ENCODE assay signal across 10 cellular contexts in the genomic region with DNA sequence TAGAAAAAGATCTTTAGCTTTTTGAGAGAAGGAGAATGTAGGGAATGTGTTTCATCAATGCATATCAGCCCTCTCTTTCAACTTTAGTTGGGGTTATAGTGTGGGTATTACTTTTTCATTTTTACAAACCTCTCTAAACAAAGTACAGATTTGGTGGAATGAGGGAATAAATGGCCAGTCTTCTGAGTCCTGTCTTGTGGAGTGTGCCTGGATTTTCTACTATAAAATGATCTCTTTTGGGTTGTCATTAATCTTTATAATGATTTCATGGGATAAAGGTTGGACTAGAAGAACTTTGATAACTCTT.
DNase-seq lines count a peak whose midpoint lies in the region; ATAC-seq, FAIRE-seq and TF ChIP-seq lines count a peak whose summit lies in the region.
"Had no signal": no experiment of that assay in that cellular context is flagged by ENCODE, and none has a peak within 500 bp of the region (broad histone marks: within the 10 kb centered on the region; RNA-seq: fewer than 3 reads in every experiment).

No MANE protein-coding gene starts in this region.

- no peak for FAIRE-seq in HepG2 (lab: Jason Lieb, UNC)
- no peak for FAIRE-seq in H1 (lab: Jason Lieb, UNC)

- H3K9me3 ChIP-seq in HepG2 (ENCODE audit: low read length) (no peaks in the 10 kb centered on the region), right lobe of liver (no peaks in the 10 kb centered on the region), H1 (ENCODE audit: insufficient read depth in 2 of 2, low read depth in 1 of 2, low read length in 1 of 2) (no peaks in the 10 kb centered on the region)
- H3K9me3 ChIP-seq: tibial nerve had no signal

- TF ChIP-seq CTCF in HepG2 (CRISPR knock-in tag; IDR thresholded peaks at IDR 0.05) = no peak
- TF ChIP-seq CTCF in right lobe of liver (IDR thresholded peaks at IDR 0.05) = no peak
- TF ChIP-seq CTCF in H1 (IDR thresholded peaks at IDR 0.05; ENCODE audit: control extremely low read depth in 1 of 3, insufficient read depth in 1 of 3, low read depth in 1 of 3, low read length in 3 of 3) = no peak

- no peak overlapping the region for H2BK15ac ChIP-seq in H1 (ENCODE audit: low read length)

- in situ Hi-C loops in HepG2 (cut with HindIII; ENCODE audit: extremely low pct_ligation_motif_present, low pct_unique_long_range_greater_than_20kb) = loop anchor here (10.0 to 25.0 kb wide), 2 partner anchors 1266 to 1458 kb away; no protein-coding TSS in a partner anchor

- no peak overlapping the region for H3K4ac ChIP-seq in H1 (replicated peaks; ENCODE audit: insufficient read length, low read depth, low read length)

- H4K5ac ChIP-seq in H1 (ENCODE audit: insufficient read length, low read depth, low read length) = no peak overlapping the region

- no peak overlapping the region for H4K91ac ChIP-seq in H1 (replicated peaks; ENCODE audit: insufficient read length, low read length)

- no peak for DNase-seq in HepG2 (ENCODE audit: low spot score)
- no peak for DNase-seq in right lobe of liver
- DNase-seq in H1 (ENCODE audit: low read depth in 1 of 2, low spot score in 2 of 2) = no peak
- no peak for DNase-seq in kidney glomerular epithelial cell (lab: John Stamatoyannopoulos, UW)
- DNase-seq in stimulated activated naive CD4-positive, alpha-beta T cell (lab: John Stamatoyannopoulos, UW) = no peak
- DNase-seq in HUDEP-2 (lab: John Stamatoyannopoulos, UW; ENCODE audit: unreplicated experiment in 76 of 76) = no peak
- no peak for DNase-seq in NCI-H2171 treated with DMSO at 0.1 percent for 48 hours (lab: John Stamatoyannopoulos, UW)
- DNase-seq: GOT3 had no signal

- no peaks in the 10 kb centered on the region for H3K79me1 ChIP-seq in H1 (ENCODE audit: low read depth, low read length)

- H3K18ac ChIP-seq in H1 (ENCODE audit: extremely low read depth, low read length) = no peak overlapping the region

- H2BK5ac ChIP-seq in H1 (ENCODE audit: low read depth, low read length) = no peak overlapping the region

- TF ChIP-seq EP300 in HepG2 (IDR thresholded peaks at IDR 0.05; ENCODE audit: low read depth in 2 of 2, low read length in 2 of 2) = no peak
- TF ChIP-seq EP300 in HepG2 (CRISPR knock-in tag; IDR thresholded peaks at IDR 0.05; ENCODE audit: borderline replicate concordance) = no peak
- TF ChIP-seq EP300 in H1 (IDR thresholded peaks at IDR 0.05; ENCODE audit: borderline replicate concordance in 1 of 2, low read depth in 2 of 2, low read length in 2 of 2) = no peak

- no peak overlapping the region for H2AFZ ChIP-seq in HepG2 (ENCODE audit: low read length)
- peak overlapping the region; percentile 87 for H2AFZ ChIP-seq in H1 (ENCODE audit: low read length)

- no peak overlapping the region for H3K4me2 ChIP-seq in HepG2 (ENCODE audit: low read depth, low read length)
- H3K4me2 ChIP-seq in H1 (ENCODE audit: insufficient read depth in 1 of 2, low read depth in 2 of 2, low read length in 2 of 2) = no peak overlapping the region

- H3K27ac ChIP-seq in HepG2 (ENCODE audit: extremely low read length, insufficient read depth, low read length) (no peak overlapping the region), right lobe of liver (no peak overlapping the region), H1 (ENCODE audit: low read depth, low read length) (no peak overlapping the region)

- H2BK12ac ChIP-seq in H1 (ENCODE audit: low read depth, low read length) = no peak overlapping the region

- no peak overlapping the region for H2BK20ac ChIP-seq in H1 (ENCODE audit: low read length)

- CTCF ChIA-PET in HepG2 (lab: Yijun Ruan, JAX; ENCODE audit: low intra/inter-chr PET ratio, low total read pairs) (interaction anchor here (1.3 to 2.5 kb wide), 3 partner anchors 85 to 1460 kb away, joined by 5 to 12 read pairs (median 5); no protein-coding TSS in a partner anchor), H1 (lab: Charles Lee; ENCODE audit: partially characterized antibody) (interaction anchor here (0.7 to 2.7 kb wide), 16 partner anchors 9 to 566 kb away, joined by 3 to 20 read pairs (median 4); no protein-coding TSS in a partner anchor)

- POLR2A ChIA-PET in HepG2 (lab: Yijun Ruan, JAX) (no interaction called here), H1 (lab: Charles Lee; ENCODE audit: partially characterized antibody) (no interaction called here)

- no peak overlapping the region for H3K14ac ChIP-seq in H1 (ENCODE audit: insufficient read length)

- BruUV-seq in HepG2 (replicated peaks; lab: Mats Ljungman, UMichigan) = no TSS peak

- TF ChIP-seq RAD21 in HepG2 (CRISPR knock-in tag; IDR thresholded peaks at IDR 0.05) (no peak), H1 (IDR thresholded peaks at IDR 0.05 in 1 of 2, conservative IDR thresholded peaks at IDR 0.05 in 1 of 2; ENCODE audit: low read depth in 2 of 2, low read length in 2 of 2) (no peak)

- no peak overlapping the region for H4K8ac ChIP-seq in H1 (ENCODE audit: extremely low read depth, insufficient read depth, low read length)

- H3K36me3 ChIP-seq in HepG2 (replicated peaks in 1 of 2; ENCODE audit: control insufficient read depth in 1 of 2, insufficient read depth in 2 of 2, low read length in 2 of 2) (no peaks in the 10 kb centered on the region), right lobe of liver (no peaks in the 10 kb centered on the region), H1 (ENCODE audit: control insufficient read depth in 2 of 4, insufficient read depth in 4 of 4, low read length in 3 of 4) (no peaks in the 10 kb centered on the region)
- H3K36me3 ChIP-seq: tibial nerve had no signal

- no peaks in the 10 kb centered on the region for H3K23me2 ChIP-seq in H1 (ENCODE audit: low read depth, low read length)

- H4K20me1 ChIP-seq in HepG2 (ENCODE audit: insufficient read depth, low read length) = no peaks in the 10 kb centered on the region
- H4K20me1 ChIP-seq in H1 (replicated peaks in 1 of 2; ENCODE audit: control insufficient read depth in 1 of 2, insufficient read depth in 2 of 2, low read length in 2 of 2) = no peaks in the 10 kb centered on the region

- intact Hi-C loops in HepG2 (cut with micrococcal nuclease; ENCODE audit: unreplicated experiment) = loop anchor here (1.0 to 5.0 kb wide), 4 partner anchors 84 to 1460 kb away; no protein-coding TSS in a partner anchor
- intact Hi-C loops in right lobe of liver (cut with DNase I) = no loop called here

- no peak overlapping the region for H3K4me3 ChIP-seq in HepG2 (replicated peaks in 1 of 3; ENCODE audit: insufficient read depth in 1 of 3, low read depth in 2 of 3, low read length in 3 of 3)
- no peak overlapping the region for H3K4me3 ChIP-seq in right lobe of liver
- no peak overlapping the region for H3K4me3 ChIP-seq in H1 (ENCODE audit: extremely low read depth in 1 of 4, insufficient read depth in 2 of 4, low read depth in 3 of 4, low read length in 4 of 4)
- H3K4me3 ChIP-seq: tibial nerve had no signal

- no peaks in the 10 kb centered on the region for H3K79me2 ChIP-seq in HepG2 (ENCODE audit: insufficient read depth, low read length)
- H3K79me2 ChIP-seq in H1 (ENCODE audit: control insufficient read depth in 1 of 2, insufficient read depth in 2 of 2, low read length in 2 of 2) = no peaks in the 10 kb centered on the region

- TF ChIP-seq POLR2A in HepG2 (IDR thresholded peaks at IDR 0.05; ENCODE audit: insufficient read depth in 1 of 2, low read depth in 2 of 2, low read length in 2 of 2) (no peak), right lobe of liver (IDR thresholded peaks at IDR 0.05) (no peak), H1 (IDR thresholded peaks at IDR 0.05; ENCODE audit: control extremely low read depth in 1 of 2, low read depth in 2 of 2, low read length in 2 of 2) (no peak)

- H2AK5ac ChIP-seq in H1 (ENCODE audit: low read depth, low read length) = no peak overlapping the region

- no peak overlapping the region for H3K9ac ChIP-seq in HepG2 (ENCODE audit: insufficient read depth, low read depth, low read length)
- H3K9ac ChIP-seq in H1 (replicated peaks in 1 of 4; ENCODE audit: extremely low read depth in 1 of 4, low read depth in 3 of 4, low read length in 3 of 4) = no peak overlapping the region

- H3K4me1 ChIP-seq in HepG2 (ENCODE audit: insufficient read depth, low read length) = 0 out of 2 replicates have a peak, but pooled peaks cover under 1% of the 10 kb centered on the region
- H3K4me1 ChIP-seq in right lobe of liver = peaks cover 0 to 12% (median 3%) of the 10 kb centered on the region in 4 donors
- H3K4me1 ChIP-seq in H1 (replicated peaks in 1 of 4; ENCODE audit: control insufficient read depth in 3 of 4, insufficient read depth in 4 of 4, low read length in 3 of 4) = no peaks in the 10 kb centered on the region

- H3K27me3 ChIP-seq in HepG2 (ENCODE audit: control insufficient read depth in 1 of 2, insufficient read depth in 2 of 2, low read length in 2 of 2) (no peaks in the 10 kb centered on the region), right lobe of liver (no peaks in the 10 kb centered on the region), H1 (replicated peaks in 1 of 4; ENCODE audit: control insufficient read depth in 3 of 4, extremely low read depth in 1 of 4, insufficient read depth in 3 of 4, low read length in 3 of 4) (no peaks in the 10 kb centered on the region)
- H3K27me3 ChIP-seq: tibial nerve had no signal

- H3K23ac ChIP-seq in H1 (ENCODE audit: insufficient read length) = no peak overlapping the region

- H3K56ac ChIP-seq in H1 (replicated peaks; ENCODE audit: insufficient read length, low read depth, low read length) = no peak overlapping the region

- H2BK120ac ChIP-seq in H1 (replicated peaks; ENCODE audit: low read depth, low read length) = no peak overlapping the region

- ATAC-seq in HepG2 = peak; percentile 47; the same call in 2 of the 3 replicates
- ATAC-seq in right lobe of liver = no peak
- ATAC-seq in HG03460 (IDR thresholded peaks at IDR 0.05; ENCODE audit: unreplicated experiment) = peak; percentile 28

TF ChIP-seq in HepG2, 621 proteins besides CTCF, POLR2A, EP300 and RAD21 (continues in another document):
- 0 out of 2 replicates have a peak, but pooled peaks have one; percentile 34 for TF ChIP-seq ZNF510 (CRISPR knock-in tag; IDR thresholded peaks at IDR 0.05; ENCODE audit: low read depth)
- TF ChIP-seq KLF16 (CRISPR knock-in tag; IDR thresholded peaks at IDR 0.05) = 0 out of 4 replicates have a peak, but pooled peaks of 1 of the 2 experiments have one; percentile 5

TF ChIP-seq in H1, 55 proteins besides CTCF, POLR2A, EP300 and RAD21 (continues in another document):
- TF ChIP-seq SP4 (IDR thresholded peaks at IDR 0.05; ENCODE audit: low read length) (no peak), KDM4A (IDR thresholded peaks at IDR 0.05; ENCODE audit: low read depth, low read length, severe bottlenecking) (no peak), CHD1 (IDR thresholded peaks at IDR 0.05; ENCODE audit: low read depth, low read length) (no peak), SIRT6 (IDR thresholded peaks at IDR 0.05; ENCODE audit: low read length) (no peak), FOSL1 (IDR thresholded peaks at IDR 0.05; ENCODE audit: insufficient read depth, low read depth, low read length) (no peak), RNF2 (IDR thresholded peaks at IDR 0.05; ENCODE audit: borderline replicate concordance, low read depth, low read length, missing control alignments, poor library complexity, severe bottlenecking) (no peak), PHF8 (conservative IDR thresholded peaks at IDR 0.05; ENCODE audit: low read depth, low read length) (no peak), TAF7 (optimal IDR thresholded peaks at IDR 0.05; ENCODE audit: borderline replicate concordance, low read depth, low read length) (no peak), NRF1 (IDR thresholded peaks at IDR 0.05; ENCODE audit: low read depth, low read length) (no peak)

Comparison
In these comparisons a context has a peak if more than half of its experiments do, and no peak if none do; other contexts are left out.
1. ATAC-seq: peak in HepG2 (single experiment) and HG03460 (single experiment); none in right lobe of liver (0 of 4).